21 cellular contexts compared by ENCODE assay signal in the genomic region with DNA sequence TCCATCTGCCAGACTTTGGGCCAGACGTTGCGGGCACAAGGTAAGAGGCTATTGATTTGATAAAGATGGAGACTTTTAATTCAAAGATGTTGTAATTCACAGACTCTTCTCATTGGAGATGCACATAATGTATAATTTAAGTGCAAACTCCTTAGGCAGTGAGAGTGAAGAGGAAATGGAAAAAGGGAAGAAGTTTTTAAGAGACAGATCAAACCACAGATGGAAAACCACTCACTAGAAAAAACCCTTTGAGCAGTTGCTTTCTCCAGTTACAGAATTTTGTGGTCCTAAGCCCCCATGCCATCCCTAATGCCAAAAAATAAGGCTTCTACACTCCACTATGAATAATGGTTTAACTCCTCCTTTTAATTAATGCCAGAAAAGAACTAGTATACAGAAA.
"Had no signal": no experiment of that assay in that cellular context is flagged by ENCODE, and none has a peak within 500 bp of the region (broad histone marks: within the 10 kb centered on the region; RNA-seq: fewer than 3 reads in every experiment).

No MANE protein-coding gene starts in this region.

- FAIRE-seq: islet of Langerhans, urothelium cell line had no signal

- H3K9me3 ChIP-seq: body of pancreas, gastroesophageal sphincter, stomach, suprapubic skin, tibial nerve had no signal

- H3K27me3 ChIP-seq: body of pancreas, cardiac muscle cell, gastroesophageal sphincter, stomach, suprapubic skin, tibial nerve had no signal

- H3K4me1 ChIP-seq: body of pancreas, gastroesophageal sphincter, stomach, suprapubic skin, tibial nerve had no signal

- H3K36me3 ChIP-seq: cardiac muscle cell, gastroesophageal sphincter, stomach, suprapubic skin, tibial nerve had no signal

- ATAC-seq: body of pancreas; gastroesophageal sphincter; left cardiac atrium; sciatic nerve; stimulated activated memory B cell treated with anti-CD40 and anti-IgM and Interleukin-4, amounts not matched to agents 10 μg/mL and 1 μg/mL and 100 μg/mL, for 72 hours; WTC11 had no signal

- H3K27ac ChIP-seq: body of pancreas, cardiac muscle cell, epithelial cell of prostate, gastroesophageal sphincter, stomach, suprapubic skin, tibial nerve had no signal

- DNase-seq: activated gamma-delta T cell treated with Interleukin-2 at 50 U/mL for 16 hours; activated T-cell treated with anti-CD3 and anti-CD28 coated beads, Interleukin-2, amount 50 U/mL, for 1 hour; anterior cingulate cortex; body of pancreas; head of caudate nucleus; left cardiac atrium; nucleus accumbens; posterior cingulate gyrus; small intestine; stimulated activated CD4-positive, alpha-beta T cell treated with anti-CD3 and anti-CD28 coated beads, Interleukin-2, amount 100 ng/mL, for 24 hours; stomach had no signal

- H3K4me3 ChIP-seq: body of pancreas, cardiac muscle cell, gastroesophageal sphincter, stomach, suprapubic skin, tibial nerve had no signal
